1 cellular context compared by ENCODE assay signal in genomic region chr1:114854693-114855320, GRCh38.
TF ChIP-seq lines count a peak whose summit lies in the region.

Gene SYCP1, plus strand, starts transcription at chr1:114854863. Its CDS starts 602 bp downstream, at chr1:114855465.

TF ChIP-seq in IMR-90, 13 proteins besides CTCF, POLR2A, EP300 and RAD21 (continued from another document):
- no peak for TF ChIP-seq USF2 (IDR thresholded peaks at IDR 0.05; ENCODE audit: low read depth, low read length)
